Comparison of ENCODE assay signal across 1 cellular context in the genomic region with DNA sequence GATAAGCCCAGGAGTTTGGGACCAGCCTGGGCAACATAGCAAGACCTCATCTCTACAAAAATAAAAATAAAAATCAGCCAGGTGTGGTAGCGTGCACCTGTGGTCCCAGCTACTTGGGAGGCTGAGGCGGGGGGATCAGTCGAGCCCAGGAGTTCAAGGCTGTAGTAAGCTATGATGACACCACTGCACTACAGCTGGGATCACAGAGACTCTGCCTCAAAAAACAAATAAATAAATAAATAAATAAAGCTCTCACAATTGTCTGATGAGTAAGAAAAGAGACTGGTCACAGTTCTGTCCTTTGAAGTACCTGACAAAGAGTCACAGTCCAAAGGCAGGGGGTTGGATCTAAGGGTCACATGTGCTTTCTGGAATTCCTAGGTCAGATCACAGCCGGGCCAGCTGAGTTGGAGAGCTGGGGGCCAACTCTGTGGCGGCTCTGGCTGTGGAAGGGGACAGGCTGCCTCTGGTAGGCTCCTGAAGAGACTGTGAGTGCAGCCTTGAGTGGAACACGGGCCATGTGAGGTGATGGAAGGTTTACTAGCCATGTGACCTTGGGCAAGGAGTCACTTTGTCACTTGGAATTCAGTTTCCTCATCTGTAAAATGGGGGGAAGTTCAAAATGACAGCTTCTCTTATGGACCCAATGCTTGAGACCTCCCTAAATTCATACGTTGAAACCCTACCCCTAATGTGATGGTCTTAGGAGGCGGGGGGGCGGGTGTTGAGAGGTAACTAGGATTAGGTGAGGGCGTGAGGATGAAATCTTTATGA.
A peak's percentile ranks its signal among the peaks of the same experiment; 100 is the strongest.
TF ChIP-seq lines count a peak whose summit lies in the region.

No MANE protein-coding gene starts in this region.

TF ChIP-seq in HepG2, 621 proteins besides CTCF, POLR2A, EP300 and RAD21 (continued from another document and continues in another):
- TF ChIP-seq, protein P1, sequence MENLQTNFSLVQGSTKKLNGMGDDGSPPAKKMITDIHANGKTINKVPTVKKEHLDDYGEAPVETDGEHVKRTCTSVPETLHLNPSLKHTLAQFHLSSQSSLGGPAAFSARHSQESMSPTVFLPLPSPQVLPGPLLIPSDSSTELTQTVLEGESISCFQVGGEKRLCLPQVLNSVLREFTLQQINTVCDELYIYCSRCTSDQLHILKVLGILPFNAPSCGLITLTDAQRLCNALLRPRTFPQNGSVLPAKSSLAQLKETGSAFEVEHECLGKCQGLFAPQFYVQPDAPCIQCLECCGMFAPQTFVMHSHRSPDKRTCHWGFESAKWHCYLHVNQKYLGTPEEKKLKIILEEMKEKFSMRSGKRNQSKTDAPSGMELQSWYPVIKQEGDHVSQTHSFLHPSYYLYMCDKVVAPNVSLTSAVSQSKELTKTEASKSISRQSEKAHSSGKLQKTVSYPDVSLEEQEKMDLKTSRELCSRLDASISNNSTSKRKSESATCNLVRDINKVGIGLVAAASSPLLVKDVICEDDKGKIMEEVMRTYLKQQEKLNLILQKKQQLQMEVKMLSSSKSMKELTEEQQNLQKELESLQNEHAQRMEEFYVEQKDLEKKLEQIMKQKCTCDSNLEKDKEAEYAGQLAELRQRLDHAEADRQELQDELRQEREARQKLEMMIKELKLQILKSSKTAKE (CRISPR knock-in tag; IDR thresholded peaks at IDR 0.05; ENCODE audit: borderline replicate concordance) = no peak
- TF ChIP-seq ZNF337 (CRISPR knock-in tag; IDR thresholded peaks at IDR 0.05; ENCODE audit: borderline replicate concordance, low read depth) = no peak
- TF ChIP-seq, protein P2, sequence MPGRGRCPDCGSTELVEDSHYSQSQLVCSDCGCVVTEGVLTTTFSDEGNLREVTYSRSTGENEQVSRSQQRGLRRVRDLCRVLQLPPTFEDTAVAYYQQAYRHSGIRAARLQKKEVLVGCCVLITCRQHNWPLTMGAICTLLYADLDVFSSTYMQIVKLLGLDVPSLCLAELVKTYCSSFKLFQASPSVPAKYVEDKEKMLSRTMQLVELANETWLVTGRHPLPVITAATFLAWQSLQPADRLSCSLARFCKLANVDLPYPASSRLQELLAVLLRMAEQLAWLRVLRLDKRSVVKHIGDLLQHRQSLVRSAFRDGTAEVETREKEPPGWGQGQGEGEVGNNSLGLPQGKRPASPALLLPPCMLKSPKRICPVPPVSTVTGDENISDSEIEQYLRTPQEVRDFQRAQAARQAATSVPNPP (CRISPR knock-in tag; IDR thresholded peaks at IDR 0.05) = no peak
- peak; percentile 68 for TF ChIP-seq HNF4A (CRISPR knock-in tag; IDR thresholded peaks at IDR 0.05)
- no peak for TF ChIP-seq ZNF33B (CRISPR knock-in tag; IDR thresholded peaks at IDR 0.05)
- TF ChIP-seq LCORL (IDR thresholded peaks at IDR 0.05) = no peak
- TF ChIP-seq LCORL (CRISPR knock-in tag; IDR thresholded peaks at IDR 0.05) = peak; percentile 76
- 0 out of 2 replicates have a peak, but pooled peaks have one; percentile 74 for TF ChIP-seq RXRB (CRISPR knock-in tag; IDR thresholded peaks at IDR 0.05; ENCODE audit: borderline replicate concordance)
- no peak for TF ChIP-seq HCFC1 (IDR thresholded peaks at IDR 0.05; ENCODE audit: low read depth, low read length)
- TF ChIP-seq ZNF749 (CRISPR knock-in tag; IDR thresholded peaks at IDR 0.05; ENCODE audit: borderline replicate concordance) = no peak
- TF ChIP-seq KDM1A (CRISPR knock-in tag; IDR thresholded peaks at IDR 0.05) = no peak
- TF ChIP-seq, protein P3, sequence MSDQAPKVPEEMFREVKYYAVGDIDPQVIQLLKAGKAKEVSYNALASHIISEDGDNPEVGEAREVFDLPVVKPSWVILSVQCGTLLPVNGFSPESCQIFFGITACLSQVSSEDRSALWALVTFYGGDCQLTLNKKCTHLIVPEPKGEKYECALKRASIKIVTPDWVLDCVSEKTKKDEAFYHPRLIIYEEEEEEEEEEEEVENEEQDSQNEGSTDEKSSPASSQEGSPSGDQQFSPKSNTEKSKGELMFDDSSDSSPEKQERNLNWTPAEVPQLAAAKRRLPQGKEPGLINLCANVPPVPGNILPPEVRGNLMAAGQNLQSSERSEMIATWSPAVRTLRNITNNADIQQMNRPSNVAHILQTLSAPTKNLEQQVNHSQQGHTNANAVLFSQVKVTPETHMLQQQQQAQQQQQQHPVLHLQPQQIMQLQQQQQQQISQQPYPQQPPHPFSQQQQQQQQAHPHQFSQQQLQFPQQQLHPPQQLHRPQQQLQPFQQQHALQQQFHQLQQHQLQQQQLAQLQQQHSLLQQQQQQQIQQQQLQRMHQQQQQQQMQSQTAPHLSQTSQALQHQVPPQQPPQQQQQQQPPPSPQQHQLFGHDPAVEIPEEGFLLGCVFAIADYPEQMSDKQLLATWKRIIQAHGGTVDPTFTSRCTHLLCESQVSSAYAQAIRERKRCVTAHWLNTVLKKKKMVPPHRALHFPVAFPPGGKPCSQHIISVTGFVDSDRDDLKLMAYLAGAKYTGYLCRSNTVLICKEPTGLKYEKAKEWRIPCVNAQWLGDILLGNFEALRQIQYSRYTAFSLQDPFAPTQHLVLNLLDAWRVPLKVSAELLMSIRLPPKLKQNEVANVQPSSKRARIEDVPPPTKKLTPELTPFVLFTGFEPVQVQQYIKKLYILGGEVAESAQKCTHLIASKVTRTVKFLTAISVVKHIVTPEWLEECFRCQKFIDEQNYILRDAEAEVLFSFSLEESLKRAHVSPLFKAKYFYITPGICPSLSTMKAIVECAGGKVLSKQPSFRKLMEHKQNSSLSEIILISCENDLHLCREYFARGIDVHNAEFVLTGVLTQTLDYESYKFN (CRISPR knock-in tag; conservative IDR thresholded peaks at IDR 0.05) = peak; percentile 75
- peak; percentile 39; the same call in 1 of the 2 replicates for TF ChIP-seq HNF4G (IDR thresholded peaks at IDR 0.05; ENCODE audit: borderline replicate concordance, low read depth, low read length)
- no peak for TF ChIP-seq HNF4G (CRISPR knock-in tag; IDR thresholded peaks at IDR 0.05; ENCODE audit: borderline replicate concordance, low read depth)
- TF ChIP-seq, protein P4, sequence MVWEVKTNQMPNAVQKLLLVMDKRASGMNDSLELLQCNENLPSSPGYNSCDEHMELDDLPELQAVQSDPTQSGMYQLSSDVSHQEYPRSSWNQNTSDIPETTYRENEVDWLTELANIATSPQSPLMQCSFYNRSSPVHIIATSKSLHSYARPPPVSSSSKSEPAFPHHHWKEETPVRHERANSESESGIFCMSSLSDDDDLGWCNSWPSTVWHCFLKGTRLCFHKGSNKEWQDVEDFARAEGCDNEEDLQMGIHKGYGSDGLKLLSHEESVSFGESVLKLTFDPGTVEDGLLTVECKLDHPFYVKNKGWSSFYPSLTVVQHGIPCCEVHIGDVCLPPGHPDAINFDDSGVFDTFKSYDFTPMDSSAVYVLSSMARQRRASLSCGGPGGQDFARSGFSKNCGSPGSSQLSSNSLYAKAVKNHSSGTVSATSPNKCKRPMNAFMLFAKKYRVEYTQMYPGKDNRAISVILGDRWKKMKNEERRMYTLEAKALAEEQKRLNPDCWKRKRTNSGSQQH (CRISPR knock-in tag; IDR thresholded peaks at IDR 0.05; ENCODE audit: low read depth) = no peak
- TF ChIP-seq AHDC1 (CRISPR knock-in tag; IDR thresholded peaks at IDR 0.05; ENCODE audit: borderline replicate concordance) = no peak; the same call in 1 of the 2 replicates
- no peak for TF ChIP-seq ZNF761 (CRISPR knock-in tag; conservative IDR thresholded peaks at IDR 0.05)
- TF ChIP-seq, protein P5, sequence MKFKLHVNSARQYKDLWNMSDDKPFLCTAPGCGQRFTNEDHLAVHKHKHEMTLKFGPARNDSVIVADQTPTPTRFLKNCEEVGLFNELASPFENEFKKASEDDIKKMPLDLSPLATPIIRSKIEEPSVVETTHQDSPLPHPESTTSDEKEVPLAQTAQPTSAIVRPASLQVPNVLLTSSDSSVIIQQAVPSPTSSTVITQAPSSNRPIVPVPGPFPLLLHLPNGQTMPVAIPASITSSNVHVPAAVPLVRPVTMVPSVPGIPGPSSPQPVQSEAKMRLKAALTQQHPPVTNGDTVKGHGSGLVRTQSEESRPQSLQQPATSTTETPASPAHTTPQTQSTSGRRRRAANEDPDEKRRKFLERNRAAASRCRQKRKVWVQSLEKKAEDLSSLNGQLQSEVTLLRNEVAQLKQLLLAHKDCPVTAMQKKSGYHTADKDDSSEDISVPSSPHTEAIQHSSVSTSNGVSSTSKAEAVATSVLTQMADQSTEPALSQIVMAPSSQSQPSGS (CRISPR knock-in tag; IDR thresholded peaks at IDR 0.05) = no peak
- TF ChIP-seq KLF12 (CRISPR knock-in tag; IDR thresholded peaks at IDR 0.05; ENCODE audit: borderline replicate concordance) = 0 out of 2 replicates have a peak, but pooled peaks have one; percentile 24
- no peak for TF ChIP-seq ZNF282 (IDR thresholded peaks at IDR 0.05; ENCODE audit: partially characterized antibody)
- TF ChIP-seq, protein P6, sequence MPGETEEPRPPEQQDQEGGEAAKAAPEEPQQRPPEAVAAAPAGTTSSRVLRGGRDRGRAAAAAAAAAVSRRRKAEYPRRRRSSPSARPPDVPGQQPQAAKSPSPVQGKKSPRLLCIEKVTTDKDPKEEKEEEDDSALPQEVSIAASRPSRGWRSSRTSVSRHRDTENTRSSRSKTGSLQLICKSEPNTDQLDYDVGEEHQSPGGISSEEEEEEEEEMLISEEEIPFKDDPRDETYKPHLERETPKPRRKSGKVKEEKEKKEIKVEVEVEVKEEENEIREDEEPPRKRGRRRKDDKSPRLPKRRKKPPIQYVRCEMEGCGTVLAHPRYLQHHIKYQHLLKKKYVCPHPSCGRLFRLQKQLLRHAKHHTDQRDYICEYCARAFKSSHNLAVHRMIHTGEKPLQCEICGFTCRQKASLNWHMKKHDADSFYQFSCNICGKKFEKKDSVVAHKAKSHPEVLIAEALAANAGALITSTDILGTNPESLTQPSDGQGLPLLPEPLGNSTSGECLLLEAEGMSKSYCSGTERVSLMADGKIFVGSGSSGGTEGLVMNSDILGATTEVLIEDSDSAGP (CRISPR knock-in tag; IDR thresholded peaks at IDR 0.05; ENCODE audit: borderline replicate concordance) = no peak
- no peak for TF ChIP-seq MEF2D (CRISPR knock-in tag; IDR thresholded peaks at IDR 0.05)
- no peak for TF ChIP-seq MTF1 (CRISPR knock-in tag; IDR thresholded peaks at IDR 0.05)
- no peak for TF ChIP-seq ZNF691 (CRISPR knock-in tag; IDR thresholded peaks at IDR 0.05; ENCODE audit: borderline replicate concordance, low read depth)
- TF ChIP-seq ARID3A (IDR thresholded peaks at IDR 0.05; ENCODE audit: low read depth, low read length) = 0 out of 2 replicates have a peak, but pooled peaks have one; percentile 31
- peak; percentile 32; the same call in 1 of the 2 replicates for TF ChIP-seq TCF7L2 (IDR thresholded peaks at IDR 0.05; ENCODE audit: low read depth, low read length)
- peak; percentile 87 for TF ChIP-seq FOXP1 (IDR thresholded peaks at IDR 0.05)
- TF ChIP-seq FOXP1 (CRISPR knock-in tag; IDR thresholded peaks at IDR 0.05) = peak; percentile 94
- no peak for TF ChIP-seq EZH2 (conservative IDR thresholded peaks at IDR 0.05; ENCODE audit: low read depth, low read length)
- TF ChIP-seq ZNF205 (CRISPR knock-in tag; IDR thresholded peaks at IDR 0.05) = no peak
- peak; percentile 25 for TF ChIP-seq SKI (IDR thresholded peaks at IDR 0.05; ENCODE audit: partially characterized antibody)
- no peak for TF ChIP-seq NONO (IDR thresholded peaks at IDR 0.05)
- TF ChIP-seq NONO (CRISPR knock-in tag; conservative IDR thresholded peaks at IDR 0.05) = no peak
- TF ChIP-seq NFKB2 (CRISPR knock-in tag; IDR thresholded peaks at IDR 0.05; ENCODE audit: borderline replicate concordance) = no peak
- TF ChIP-seq ZNF510 (CRISPR knock-in tag; IDR thresholded peaks at IDR 0.05; ENCODE audit: low read depth) = no peak
- TF ChIP-seq SMAD3 (CRISPR knock-in tag; IDR thresholded peaks at IDR 0.05) = no peak
- TF ChIP-seq ZBTB7A (CRISPR knock-in tag; IDR thresholded peaks at IDR 0.05) = no peak
- TF ChIP-seq RARA (CRISPR knock-in tag; IDR thresholded peaks at IDR 0.05) = peak; percentile 88
